Comparison of ENCODE assay signal across 1 cellular context in genomic region chr11:83061883-83062282, GRCh38.
TF ChIP-seq lines count a peak whose summit lies in the region.

No MANE protein-coding gene starts in this region.

TF ChIP-seq in GM12878, 131 proteins besides CTCF, POLR2A, EP300 and RAD21 (continued from another document):
- TF ChIP-seq NR2C2 (IDR thresholded peaks at IDR 0.05; ENCODE audit: borderline replicate concordance, control insufficient read depth, insufficient read length, low read depth): no peak
- peak; percentile 91 for TF ChIP-seq RCOR1 (conservative IDR thresholded peaks at IDR 0.05; ENCODE audit: low read depth, low read length)
- TF ChIP-seq PBX3 (IDR thresholded peaks at IDR 0.05; ENCODE audit: insufficient replicate concordance, low read depth, low read length): no peak
- peak; percentile 60 for TF ChIP-seq NBN (IDR thresholded peaks at IDR 0.05)
- TF ChIP-seq CBX5 (IDR thresholded peaks at IDR 0.05; ENCODE audit: low read depth): peak; percentile 100
- 0 out of 2 replicates have a peak, but pooled peaks have one; percentile 31 for TF ChIP-seq MTA2 (IDR thresholded peaks at IDR 0.05; ENCODE audit: low read depth)
- 0 out of 2 replicates have a peak, but pooled peaks have one; percentile 21 for TF ChIP-seq EED (IDR thresholded peaks at IDR 0.05; ENCODE audit: low read depth)
- no peak for TF ChIP-seq GABPA (IDR thresholded peaks at IDR 0.05; ENCODE audit: low read depth)
- peak; percentile 57; the same call in 1 of the 2 replicates for TF ChIP-seq TCF3 (IDR thresholded peaks at IDR 0.05; ENCODE audit: borderline replicate concordance, insufficient read depth, low read depth, low read length)
- TF ChIP-seq HCFC1 (IDR thresholded peaks at IDR 0.05; ENCODE audit: low read length): no peak
- no peak for TF ChIP-seq IKZF1 (conservative IDR thresholded peaks at IDR 0.05)
- TF ChIP-seq ASH2L (IDR thresholded peaks at IDR 0.05; ENCODE audit: borderline replicate concordance, low read depth): no peak
- no peak for TF ChIP-seq CHD1 (IDR thresholded peaks at IDR 0.05; ENCODE audit: low read depth, low read length)
- TF ChIP-seq ZBED1 (IDR thresholded peaks at IDR 0.05; ENCODE audit: borderline replicate concordance): peak; percentile 62; the same call in 1 of the 2 replicates
- TF ChIP-seq RBBP5 (conservative IDR thresholded peaks at IDR 0.05): no peak
- TF ChIP-seq ATF7 (IDR thresholded peaks at IDR 0.05; ENCODE audit: low read depth): peak; percentile 69
- no peak for TF ChIP-seq FOS (IDR thresholded peaks at IDR 0.05; ENCODE audit: borderline replicate concordance, extremely low read depth, insufficient read length)
- no peak for TF ChIP-seq JUND (IDR thresholded peaks at IDR 0.05; ENCODE audit: low read depth, low read length)
- no peak for TF ChIP-seq ZNF592 (IDR thresholded peaks at IDR 0.05)
- 0 out of 2 replicates have a peak, but pooled peaks have one; percentile 34 for TF ChIP-seq NKRF (conservative IDR thresholded peaks at IDR 0.05)
- no peak for TF ChIP-seq DPF2 (IDR thresholded peaks at IDR 0.05)
- no peak for TF ChIP-seq REST (IDR thresholded peaks at IDR 0.05; ENCODE audit: low read depth, low read length)
- TF ChIP-seq BCL11A (IDR thresholded peaks at IDR 0.05; ENCODE audit: low read depth, low read length): peak; percentile 71
- TF ChIP-seq ETV6 (conservative IDR thresholded peaks at IDR 0.05 in 1 of 2, IDR thresholded peaks at IDR 0.05 in 1 of 2; ENCODE audit: borderline replicate concordance in 1 of 2, low read depth in 1 of 2): peak in 1 of 2 experiments; percentile 91; a peak in 2 of 4 replicates
- TF ChIP-seq BCLAF1 (IDR thresholded peaks at IDR 0.05): no peak
- no peak for TF ChIP-seq SIX5 (IDR thresholded peaks at IDR 0.05; ENCODE audit: low read depth, low read length, severe bottlenecking)
- no peak for TF ChIP-seq BCL3 (IDR thresholded peaks at IDR 0.05; ENCODE audit: borderline replicate concordance, insufficient read depth, low read depth, low read length, poor library complexity, severe bottlenecking)
- TF ChIP-seq TBL1XR1 (IDR thresholded peaks at IDR 0.05; ENCODE audit: low read depth, low read length): peak; percentile 80
- TF ChIP-seq MYC (IDR thresholded peaks at IDR 0.05; ENCODE audit: insufficient read depth, insufficient read length, insufficient replicate concordance, low read length, severe bottlenecking): no peak
- no peak for TF ChIP-seq E2F8 (IDR thresholded peaks at IDR 0.05; ENCODE audit: low read depth, partially characterized antibody)
- TF ChIP-seq HDAC6 (IDR thresholded peaks at IDR 0.05; ENCODE audit: unreplicated experiment): no peak
- no peak; the same call in 1 of the 2 replicates for TF ChIP-seq BACH1 (IDR thresholded peaks at IDR 0.05; ENCODE audit: borderline replicate concordance)
- TF ChIP-seq ESRRA (IDR thresholded peaks at IDR 0.05; ENCODE audit: low read length): no peak
- TF ChIP-seq SUZ12 (IDR thresholded peaks at IDR 0.05; ENCODE audit: unreplicated experiment): no peak
- no peak for TF ChIP-seq SRF (IDR thresholded peaks at IDR 0.05; ENCODE audit: low read depth in 2 of 2, low read length in 2 of 2)
- TF ChIP-seq RELB (IDR thresholded peaks at IDR 0.05; ENCODE audit: low read depth): peak; percentile 90
- TF ChIP-seq LARP7 (IDR thresholded peaks at IDR 0.05): no peak
- TF ChIP-seq SMAD5 (IDR thresholded peaks at IDR 0.05; ENCODE audit: low read depth): no peak
- peak; percentile 70 for TF ChIP-seq USF2 (IDR thresholded peaks at IDR 0.05; ENCODE audit: borderline replicate concordance, low read depth, low read length)
- no peak for TF ChIP-seq NRF1 (conservative IDR thresholded peaks at IDR 0.05; ENCODE audit: low read depth, low read length)
